In the genomic region with DNA sequence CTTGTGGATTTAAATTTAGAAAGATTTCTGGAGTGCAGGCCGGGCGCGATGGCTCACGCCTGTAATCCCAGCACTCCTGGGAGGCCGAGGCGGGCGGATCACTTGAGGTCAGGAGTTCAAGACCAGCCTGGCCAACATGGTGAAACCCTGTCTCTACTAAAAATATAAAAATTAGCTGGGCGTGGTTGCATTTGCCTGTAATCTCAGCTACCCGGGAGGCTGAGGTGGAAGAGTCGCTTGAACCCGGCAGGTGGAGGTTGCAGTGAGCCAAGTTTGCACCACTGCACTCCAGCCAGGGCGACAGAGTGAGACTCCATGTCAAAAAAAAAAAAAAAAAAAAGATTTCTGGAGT, we compare ENCODE assay signal across 9 cellular contexts. TPM values are rescaled to one million over a fixed set of nuclear protein-coding genes. Genes with fewer than 3 reads are reported as not detected.
A peak's percentile ranks its signal among the peaks of the same experiment; 100 is the strongest.
DNase-seq lines count a peak whose midpoint lies in the region; ATAC-seq and TF ChIP-seq lines count a peak whose summit lies in the region.
"Not testable (repeated sequence)": the region's sequence is repeated elsewhere in the genome, so short reads cannot be mapped to it uniquely, and the experiment has no call there.
"Had no signal": no experiment of that assay in that cellular context is flagged by ENCODE, and none has a peak within 500 bp of the region (broad histone marks: within the 10 kb centered on the region; RNA-seq: fewer than 3 reads in every experiment).

No MANE protein-coding gene starts in this region.

- peak overlapping the region; percentile 90 for H3K4me2 ChIP-seq in trophoblast cell (ENCODE audit: low read length)

- H4K8ac ChIP-seq in trophoblast cell (ENCODE audit: low read depth, low read length) = not testable (repeated sequence)

- not testable (repeated sequence) for H3K9ac ChIP-seq in trophoblast cell (ENCODE audit: low read length)

- not testable (repeated sequence) for H3K4me1 ChIP-seq in breast epithelium
- H3K4me1 ChIP-seq in trophoblast cell (ENCODE audit: control insufficient read depth in 1 of 2, insufficient read depth in 2 of 2, low read length in 2 of 2) (peaks cover 7 to 11% of the 10 kb centered on the region in 2 experiments), transverse colon (peaks cover 38 to 58% (median 49%) of the 10 kb centered on the region in 4 donors)

- not testable (repeated sequence) for H3K14ac ChIP-seq in trophoblast cell (ENCODE audit: low read length)

- H3K36me3 Mint-ChIP-seq in Calu3 (ENCODE audit: insufficient read depth, unreplicated experiment) = peaks cover 41% of the 10 kb centered on the region
- peaks cover 14% of the 10 kb centered on the region for H3K36me3 Mint-ChIP-seq in activated CD4-positive, alpha-beta T cell treated with anti-CD3 and anti-CD28 coated beads, Interleukin-2, amount 10 ng/mL, durations not matched to agents 7 days and 5 days (ENCODE audit: low read depth)
- H3K36me3 Mint-ChIP-seq in memory B cell = not testable (repeated sequence)

- H3K4me3 ChIP-seq in MG63 = peak overlapping the region; percentile 96
- H3K4me3 ChIP-seq in breast epithelium = peak overlapping the region; percentile 93 to 97 (median 96)
- H3K4me3 ChIP-seq in fibroblast of the aortic adventitia (ENCODE audit: low read depth, low read length) = peak overlapping the region; percentile 85
- H3K4me3 ChIP-seq in trophoblast cell (ENCODE audit: low read depth, low read length) = not testable (repeated sequence)
- peak overlapping the region in 3 of 4 donors; percentile 90 to 92 (median 90) for H3K4me3 ChIP-seq in transverse colon

- H3K23ac ChIP-seq in trophoblast cell (ENCODE audit: low read length) = not testable (repeated sequence)

- no CpG with 5 or more reads among the region's 12 CpGs for WGBS in trophoblast cell (ENCODE audit: extremely low coverage, insufficient coverage, insufficient read length)
- WGBS in transverse colon (ENCODE audit: low coverage in 1 of 2), 2 donors = 43 to 51% methylated on average over 9 to 12 of the region's 12 CpGs

- DNase-seq in Calu3; MG63; activated CD4-positive, alpha-beta T cell treated with anti-CD3 and anti-CD28 coated beads, Interleukin-2, amount 10 ng/mL, durations not matched to agents 7 days and 5 days; breast epithelium (ENCODE audit: low spot score in 2 of 2); fibroblast of the aortic adventitia (ENCODE audit: low read depth); memory B cell (ENCODE audit: low spot score in 2 of 2); trophoblast cell; transverse colon: not testable (repeated sequence)

- H3K18ac ChIP-seq in trophoblast cell (ENCODE audit: low read length) = not testable (repeated sequence)

- H3K27me3 ChIP-seq in MG63; breast epithelium; trophoblast cell (ENCODE audit: insufficient read depth, low read length); transverse colon: not testable (repeated sequence)

- TF ChIP-seq EP300 in transverse colon (IDR thresholded peaks at IDR 0.05; ENCODE audit: low read depth) = not testable (repeated sequence)

- not testable (repeated sequence) for H3K9me3 Mint-ChIP-seq in Calu3 (ENCODE audit: low read depth, unreplicated experiment); activated CD4-positive, alpha-beta T cell treated with anti-CD3 and anti-CD28 coated beads, Interleukin-2, amount 10 ng/mL, durations not matched to agents 7 days and 5 days; memory B cell

- not testable (repeated sequence) for TF ChIP-seq POLR2A in breast epithelium (IDR thresholded peaks at IDR 0.05); transverse colon (IDR thresholded peaks at IDR 0.05)

- H3K79me2 ChIP-seq in trophoblast cell (ENCODE audit: control insufficient read depth, insufficient read depth, low read length, poor library complexity) = peaks cover 43% of the 10 kb centered on the region

- intact Hi-C loops in Calu3 (cut with micrococcal nuclease; ENCODE audit: unreplicated experiment); breast epithelium (cut with DNase I; ENCODE audit: low total_unique reads); transverse colon (cut with DNase I; ENCODE audit: low total_unique reads): not testable (repeated sequence)

- H4K91ac ChIP-seq in trophoblast cell (ENCODE audit: low read depth, low read length) = not testable (repeated sequence)

- H2BK5ac ChIP-seq in trophoblast cell (ENCODE audit: low read depth, low read length, poor library complexity) = not testable (repeated sequence)

- H3K79me1 ChIP-seq in trophoblast cell (ENCODE audit: low read length) = peaks cover 10% of the 10 kb centered on the region

- H3K9me3 ChIP-seq in MG63; breast epithelium; trophoblast cell (ENCODE audit: insufficient read depth, low read depth, low read length); transverse colon: not testable (repeated sequence)

- POLR2A ChIA-PET in activated CD4-positive, alpha-beta T cell treated with anti-CD3 and anti-CD28 coated beads, Interleukin-2, amount 10 ng/mL, durations not matched to agents 7 days and 5 days (lab: Charles Lee) = not testable (repeated sequence)

- not testable (repeated sequence) for H2AK5ac ChIP-seq in trophoblast cell (ENCODE audit: low read length)

- peak overlapping the region in 1 of 2 donors; percentile 97 for H3K27ac ChIP-seq in breast epithelium
- H3K27ac ChIP-seq in trophoblast cell (ENCODE audit: low read depth, low read length) = not testable (repeated sequence)
- H3K27ac ChIP-seq in transverse colon = peak overlapping the region; percentile 90 to 96 (median 94)

- H2AFZ ChIP-seq in trophoblast cell (ENCODE audit: insufficient read depth, low read length, poor library complexity) = not testable (repeated sequence)

- TF ChIP-seq CTCF in Calu3 (IDR thresholded peaks at IDR 0.05; ENCODE audit: unreplicated experiment); breast epithelium (IDR thresholded peaks at IDR 0.05); fibroblast of the aortic adventitia (IDR thresholded peaks at IDR 0.05; ENCODE audit: insufficient read depth, low read length); transverse colon (IDR thresholded peaks at IDR 0.05): not testable (repeated sequence)

- H3K4me1 Mint-ChIP-seq in Calu3 (ENCODE audit: low read depth, unreplicated experiment) (peaks cover 52% of the 10 kb centered on the region), memory B cell (peaks cover 33% of the 10 kb centered on the region)
- H3K4me1 Mint-ChIP-seq in activated CD4-positive, alpha-beta T cell treated with anti-CD3 and anti-CD28 coated beads, Interleukin-2, amount 10 ng/mL, durations not matched to agents 7 days and 5 days = peaks cover 51% of the 10 kb centered on the region

- not testable (repeated sequence) for H2BK120ac ChIP-seq in trophoblast cell (ENCODE audit: insufficient read depth, low read length, poor library complexity)

- peaks cover 36% of the 10 kb centered on the region for H3K36me3 ChIP-seq in MG63
- not testable (repeated sequence) for H3K36me3 ChIP-seq in breast epithelium; trophoblast cell (ENCODE audit: control insufficient read depth in 1 of 2, insufficient read depth in 2 of 2, low read length in 2 of 2); transverse colon

- H3K27me3 Mint-ChIP-seq in Calu3 (ENCODE audit: unreplicated experiment); activated CD4-positive, alpha-beta T cell treated with anti-CD3 and anti-CD28 coated beads, Interleukin-2, amount 10 ng/mL, durations not matched to agents 7 days and 5 days; memory B cell: not testable (repeated sequence)

- H3K4me3 Mint-ChIP-seq in Calu3 (ENCODE audit: low read depth, unreplicated experiment) = peak overlapping the region; percentile 91
- peak overlapping the region; percentile 95 for H3K4me3 Mint-ChIP-seq in activated CD4-positive, alpha-beta T cell treated with anti-CD3 and anti-CD28 coated beads, Interleukin-2, amount 10 ng/mL, durations not matched to agents 7 days and 5 days
- H3K4me3 Mint-ChIP-seq in memory B cell = peak overlapping the region; percentile 85

- CTCF ChIA-PET in Calu3 (lab: Charles Lee) = interaction anchor here (0.6 to 1.6 kb wide), 4 partner anchors 8 to 1432 kb away, joined by 3 to 5 read pairs (median 4); no protein-coding TSS in a partner anchor
- CTCF ChIA-PET in activated CD4-positive, alpha-beta T cell treated with anti-CD3 and anti-CD28 coated beads, Interleukin-2, amount 10 ng/mL, durations not matched to agents 7 days and 5 days (lab: Charles Lee) = interaction anchor here (1.5 kb wide), 2 partner anchors 61 to 121 kb away, joined by 3 to 6 read pairs; a partner anchor contains a TSS

- in situ Hi-C loops in transverse colon (cut with MboI; ENCODE audit: low pct_ligation_motif_present in 1 of 4, low pct_unique_long_range_greater_than_20kb in 1 of 4, low sequenced_read_pairs in 3 of 4) = not testable (repeated sequence)

- H4K12ac ChIP-seq in trophoblast cell (ENCODE audit: low read depth, low read length) = not testable (repeated sequence)

- H2BK12ac ChIP-seq in trophoblast cell (ENCODE audit: low read length) = not testable (repeated sequence)

- peak overlapping the region; percentile 100 for H3K4ac ChIP-seq in trophoblast cell (ENCODE audit: low read depth, low read length)

- not testable (repeated sequence) for ATAC-seq in memory B cell (ENCODE audit: low read depth)

- BruUV-seq in Calu3 (replicated peaks; lab: Mats Ljungman, UMichigan) = not testable (repeated sequence)

- H3K27ac Mint-ChIP-seq in Calu3 (ENCODE audit: unreplicated experiment) (peak overlapping the region; percentile 88), memory B cell (peak overlapping the region; percentile 81)
- peak overlapping the region; percentile 91 for H3K27ac Mint-ChIP-seq in activated CD4-positive, alpha-beta T cell treated with anti-CD3 and anti-CD28 coated beads, Interleukin-2, amount 10 ng/mL, durations not matched to agents 7 days and 5 days

RNA-seq across cellular contexts. Expression of a gene that starts 1.5 kb away (rescaled TPM):
- total RNA-seq in Calu3 (2022) (65.8 and 66.6 TPM in 2 replicates), breast epithelium (10 to 100 TPM; 34.1 to 40.8 (median 38.3) TPM), fibroblast of the aortic adventitia (ENCODE audit: low replicate concordance) (39.0 and 59.7 TPM in 2 replicates), transverse colon (10 to 100 TPM; 21.9 to 48.7 (median 33.5) TPM)
- 35.8 and 37.1 TPM in 2 replicates for total RNA-seq in MG63 (2014; rRNA removed; shearing (Covaris generic); ENCODE audit: low replicate concordance)
- 10 to 100 TPM; 64.6 to 79.1 TPM for total RNA-seq in activated CD4-positive, alpha-beta T cell treated with anti-CD3 and anti-CD28 coated beads, Interleukin-2, amount 10 ng/mL, durations not matched to agents 7 days and 5 days
- polyA plus RNA-seq in trophoblast cell (2013) = 103 TPM in 2 replicates

RNA-seq across cellular contexts. Expression of a gene that starts 17.8 kb away (rescaled TPM):
- 0.17 TPM in 1 of 2 replicates, not detected in the other for total RNA-seq in Calu3 (2022)
- total RNA-seq in MG63 (2014; rRNA removed; shearing (Covaris generic); ENCODE audit: low replicate concordance) = 0.30 and 0.49 TPM in 2 replicates
- under 1 TPM in 1 of 2 experiments, not detected in 1; 0.92 TPM for total RNA-seq in activated CD4-positive, alpha-beta T cell treated with anti-CD3 and anti-CD28 coated beads, Interleukin-2, amount 10 ng/mL, durations not matched to agents 7 days and 5 days
- under 1 TPM in 1 of 3 donors, not detected in 2; 0.15 TPM for total RNA-seq in breast epithelium
- total RNA-seq in fibroblast of the aortic adventitia (ENCODE audit: low replicate concordance) = 0.49 and 0.63 TPM in 2 replicates
- polyA plus RNA-seq in trophoblast cell (2013) = 0.01 and 0.05 TPM in 2 replicates
- total RNA-seq in transverse colon = not detected
- total RNA-seq: RPMI7951 had no signal
